11 cellular contexts compared by ENCODE assay signal in genomic region chr22:17198188-17199130, GRCh38. TPM values are rescaled to one million over a fixed set of nuclear protein-coding genes. Genes with fewer than 3 reads are reported as not detected.
DNase-seq lines count a peak whose midpoint lies in the region; ATAC-seq and TF ChIP-seq lines count a peak whose summit lies in the region.
"Had no signal": no experiment of that assay in that cellular context is flagged by ENCODE, and none has a peak within 500 bp of the region (broad histone marks: within the 10 kb centered on the region; RNA-seq: fewer than 3 reads in every experiment).

No MANE protein-coding gene starts in this region.

- H2BK12ac ChIP-seq in H9 (ENCODE audit: insufficient read length, low read depth, low read length): no peak overlapping the region

- H3K36me3 ChIP-seq in iPS-15b (ENCODE audit: control insufficient read depth, insufficient read depth, low read length): no peaks in the 10 kb centered on the region

- no peaks in the 10 kb centered on the region for H3K9me3 Mint-ChIP-seq in H9
- no peaks in the 10 kb centered on the region for H3K9me3 Mint-ChIP-seq in activated naive CD8-positive, alpha-beta T cell treated with anti-CD3 and anti-CD28 coated beads for 36 hours

- peaks cover 1% of the 10 kb centered on the region for H3K27me3 Mint-ChIP-seq in H9 (ENCODE audit: low read depth)
- H3K27me3 Mint-ChIP-seq in activated naive CD8-positive, alpha-beta T cell treated with anti-CD3 and anti-CD28 coated beads for 36 hours: no peaks in the 10 kb centered on the region

- H2AK5ac ChIP-seq in H9 (ENCODE audit: insufficient read length, low read length): no peak overlapping the region

- peak overlapping the region; percentile 51 for H4K91ac ChIP-seq in H9 (ENCODE audit: insufficient read length, low read depth, low read length)

- H2BK15ac ChIP-seq in H9 (ENCODE audit: low read depth, low read length): no peak overlapping the region

- WGBS in H9 (ENCODE audit: extremely low coverage, insufficient read length, low lambda C conversion rate): no CpG with 5 or more reads among the region's 31 CpGs

- peak overlapping the region; percentile 59 for H3K4me2 ChIP-seq in H9 (ENCODE audit: insufficient read depth, insufficient read length, low read length)

- H3K27me3 ChIP-seq in H9 (ENCODE audit: insufficient read depth, low read length): no peaks in the 10 kb centered on the region
- H3K27me3 ChIP-seq in iPS-15b (ENCODE audit: control insufficient read depth, insufficient read depth, low read length): no peaks in the 10 kb centered on the region

- H4K20me1 ChIP-seq in H9 (ENCODE audit: control insufficient read depth, insufficient read depth, insufficient read length): no peaks in the 10 kb centered on the region

- H3K27ac Mint-ChIP-seq in H9: peak overlapping the region; percentile 99 to 100 (median 100)
- H3K27ac Mint-ChIP-seq in activated naive CD8-positive, alpha-beta T cell treated with anti-CD3 and anti-CD28 coated beads for 36 hours: no peak overlapping the region

- no peak overlapping the region for H3K56ac ChIP-seq in H9 (ENCODE audit: insufficient read length, low read depth, low read length)

- no peaks in the 10 kb centered on the region for H3K36me3 Mint-ChIP-seq in H9 (ENCODE audit: insufficient read depth in 1 of 3, low read depth in 3 of 3)
- peaks cover 7% of the 10 kb centered on the region for H3K36me3 Mint-ChIP-seq in activated naive CD8-positive, alpha-beta T cell treated with anti-CD3 and anti-CD28 coated beads for 36 hours

- H3K27ac ChIP-seq in H9 (ENCODE audit: insufficient read length, low read depth, low read length): peak overlapping the region; percentile 90
- H3K27ac ChIP-seq: VCaP had no signal

- H3K9ac ChIP-seq in H9 (ENCODE audit: extremely low read depth, insufficient read length, low read length): peak overlapping the region; percentile 83
- H3K9ac ChIP-seq in iPS-15b (ENCODE audit: low read depth, low read length): peak overlapping the region; percentile 87

- H3K23me2 ChIP-seq in H9 (ENCODE audit: insufficient read length, low read depth, low read length, poor library complexity, severe bottlenecking): peaks cover 6% of the 10 kb centered on the region

- no peak for ATAC-seq in HG03196 (IDR thresholded peaks at IDR 0.05; ENCODE audit: unreplicated experiment)

- H3K79me2 ChIP-seq in H9 (ENCODE audit: insufficient read depth, low read length): no peaks in the 10 kb centered on the region

- TF ChIP-seq CTCF in H9 (conservative IDR thresholded peaks at IDR 0.05) (no peak), cardiac fibroblast (IDR thresholded peaks at IDR 0.05; ENCODE audit: low read depth, low read length) (no peak), retinal pigment epithelial cell (conservative IDR thresholded peaks at IDR 0.05; ENCODE audit: low read depth, low read length) (no peak)

- H2BK120ac ChIP-seq in H9 (ENCODE audit: low read depth, low read length, poor library complexity, severe bottlenecking): peak overlapping the region; percentile 7

- H2BK20ac ChIP-seq in H9 (ENCODE audit: low read depth, low read length, poor library complexity, severe bottlenecking): no peak overlapping the region

- peak overlapping the region in 1 of 2 donors; percentile 45 for H3K4me3 ChIP-seq in cardiac fibroblast (replicated peaks in 1 of 2; ENCODE audit: low read depth in 2 of 2, low read length in 2 of 2)
- H3K4me3 ChIP-seq in iPS-15b (ENCODE audit: low read depth, low read length): peak overlapping the region; percentile 83
- peak overlapping the region; percentile 45 for H3K4me3 ChIP-seq in retinal pigment epithelial cell (ENCODE audit: low read length)

- H3K4me1 Mint-ChIP-seq in H9: peaks cover 53 to 69% of the 10 kb centered on the region in 2 experiments
- H3K4me1 Mint-ChIP-seq in activated naive CD8-positive, alpha-beta T cell treated with anti-CD3 and anti-CD28 coated beads for 36 hours: peaks cover 2% of the 10 kb centered on the region

- H3K18ac ChIP-seq in H9 (ENCODE audit: insufficient read length, low read depth, low read length): peak overlapping the region; percentile 67

- peak overlapping the region; percentile 6 for H3T11ph ChIP-seq in H9 (ENCODE audit: low read length)

- no peak overlapping the region for H4K8ac ChIP-seq in H9 (replicated peaks; ENCODE audit: insufficient read length, low read depth, low read length)

- H3K4me3 Mint-ChIP-seq in H9: peak overlapping the region; percentile 75 to 89
- no peak overlapping the region for H3K4me3 Mint-ChIP-seq in activated naive CD8-positive, alpha-beta T cell treated with anti-CD3 and anti-CD28 coated beads for 36 hours

- H3K9me3 ChIP-seq in H9 (ENCODE audit: control insufficient read depth, low read depth, low read length) (no peaks in the 10 kb centered on the region), iPS-15b (ENCODE audit: control insufficient read depth, insufficient read depth, low read length) (no peaks in the 10 kb centered on the region)

- H4K5ac ChIP-seq in H9 (ENCODE audit: insufficient read length, low read depth, low read length): peak overlapping the region; percentile 63

- no peak overlapping the region for H3K23ac ChIP-seq in H9 (ENCODE audit: insufficient read length, low read depth, low read length)

- H3K14ac ChIP-seq in H9 (ENCODE audit: insufficient read depth, low read length): peak overlapping the region; percentile 91

- no peaks in the 10 kb centered on the region for H3K79me1 ChIP-seq in H9 (ENCODE audit: insufficient read depth, low read depth, low read length, poor library complexity, severe bottlenecking)

- DNase-seq in H9 (peak; percentile 93), cardiac fibroblast (ENCODE audit: low read depth in 2 of 2) (peak; percentile 20 to 28), retinal pigment epithelial cell (ENCODE audit: low read depth) (no peak), NCI-H1694 treated with DMSO at 0.1 percent for 48 hours (lab: John Stamatoyannopoulos, UW) (no peak), UCSD-AML1 (lab: John Stamatoyannopoulos, UW; ENCODE audit: unreplicated experiment) (no peak)
- DNase-seq in activated naive CD8-positive, alpha-beta T cell treated with anti-CD3 and anti-CD28 coated beads for 36 hours: no peak
- DNase-seq: effector CD4-positive, alpha-beta T cell; stimulated activated CD4-positive, alpha-beta T cell treated with anti-CD3 and anti-CD28 coated beads, Interleukin-2, amount 100 ng/mL, for 24 hours had no signal

- peak overlapping the region; percentile 67 for H2BK5ac ChIP-seq in H9 (ENCODE audit: insufficient read length, low read length)

- H3K4me1 ChIP-seq in H9 (ENCODE audit: insufficient read depth, low read length) (peaks cover 2% of the 10 kb centered on the region; the same call in 1 of the 2 replicates), iPS-15b (ENCODE audit: control insufficient read depth, insufficient read depth, low read length) (peaks cover 20% of the 10 kb centered on the region)

- H2AFZ ChIP-seq in H9 (ENCODE audit: low read length): no peak overlapping the region

- H3K4ac ChIP-seq in H9 (ENCODE audit: low read depth, low read length): peak overlapping the region; percentile 3; the same call in 1 of the 2 replicates

RNA-seq across cellular contexts. Expression of gene ADA2, which starts 20.8 kb away (rescaled TPM):
- total RNA-seq in H9 (2021): 57.2 and 59.3 TPM in 2 replicates
- total RNA-seq in activated naive CD8-positive, alpha-beta T cell treated with anti-CD3 and anti-CD28 coated beads for 36 hours: 1 to 10 TPM; 7.0 to 7.1 TPM

RNA-seq across cellular contexts. Expression of gene HDHD5, which starts 39.4 kb away (rescaled TPM):
- total RNA-seq in H9 (2021): 68.4 and 71.3 TPM in 2 replicates
- total RNA-seq in activated naive CD8-positive, alpha-beta T cell treated with anti-CD3 and anti-CD28 coated beads for 36 hours: 10 to 100 TPM; 54.9 to 64.8 TPM

Comparison
In these comparisons a context has a peak if more than half of its experiments do, and no peak if none do; other contexts are left out.
1. DNase-seq: peak in H9 (single experiment) and cardiac fibroblast (2 of 2); none in retinal pigment epithelial cell (single experiment), NCI-H1694 treated with DMSO at 0.1 percent for 48 hours (single experiment), activated naive CD8-positive, alpha-beta T cell treated with anti-CD3 and anti-CD28 coated beads for 36 hours (single experiment) and UCSD-AML1 (single experiment).